In the genomic region with DNA sequence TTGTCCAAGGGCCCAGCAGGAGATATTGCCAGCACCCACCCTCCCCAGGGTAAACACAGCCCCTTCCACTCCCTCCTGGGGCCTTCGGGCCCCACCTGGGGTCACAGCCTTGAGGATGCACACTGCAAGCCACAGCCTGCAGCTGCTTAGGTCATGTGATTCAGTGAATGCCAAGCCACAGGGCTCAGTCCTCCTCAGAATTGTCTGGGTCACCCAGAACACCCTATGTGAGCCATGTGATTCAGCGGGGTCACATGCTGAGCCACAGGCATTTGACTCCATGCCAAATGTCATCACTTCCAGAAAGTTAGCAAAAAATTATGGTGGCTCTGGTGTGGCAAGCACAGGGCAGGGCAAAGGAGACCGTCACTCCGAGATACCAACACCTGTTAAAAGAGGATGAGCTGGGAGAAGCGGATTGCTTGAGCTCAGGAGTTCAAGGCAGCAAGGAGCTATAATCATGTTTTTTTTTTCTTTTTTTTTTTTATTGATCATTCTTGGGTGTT, we compare ENCODE assay signal across 9 cellular contexts. TPM values are rescaled to one million over a fixed set of nuclear protein-coding genes. Genes with fewer than 3 reads are reported as not detected.
DNase-seq lines count a peak whose midpoint lies in the region; ATAC-seq, FAIRE-seq and TF ChIP-seq lines count a peak whose summit lies in the region.
"Had no signal": no experiment of that assay in that cellular context is flagged by ENCODE, and none has a peak within 500 bp of the region (broad histone marks: within the 10 kb centered on the region; RNA-seq: fewer than 3 reads in every experiment).

No MANE protein-coding gene starts in this region.

- H3K27ac ChIP-seq in gastrocnemius medialis: peak overlapping the region; percentile 71 to 88 (median 82)

- TF ChIP-seq CTCF in foreskin fibroblast (IDR thresholded peaks at IDR 0.05; ENCODE audit: low read depth, low read length): no peak
- TF ChIP-seq CTCF in gastrocnemius medialis (IDR thresholded peaks at IDR 0.05 in 4 of 5, conservative IDR thresholded peaks at IDR 0.05 in 1 of 5): peak in 1 of 5 experiments; percentile 40

- peak; percentile 76 for DNase-seq in H54 (ENCODE audit: insufficient read length, low spot score)
- peak; percentile 71 for DNase-seq in RKO (ENCODE audit: low spot score)
- peak; percentile 87 to 92 for DNase-seq in foreskin fibroblast
- DNase-seq in gastrocnemius medialis: peak; percentile 90 to 92
- no peak for DNase-seq in HuH-7 (ENCODE audit: low spot score)
- no peak for DNase-seq in pons (ENCODE audit: low spot score)
- DNase-seq: caudate nucleus had no signal

- H3K9me3 ChIP-seq in gastrocnemius medialis: no peaks in the 10 kb centered on the region

- H3K27me3 ChIP-seq in gastrocnemius medialis: no peaks in the 10 kb centered on the region

- intact Hi-C loops in gastrocnemius medialis (cut with DNase I; ENCODE audit: low total_unique reads): loop anchor here (1.0 to 10.0 kb wide), 4 partner anchors 8 to 1733 kb away; partner anchors contain the start of genes AIFM2, ANAPC16 and ASCC1

- in situ Hi-C loops in gastrocnemius medialis (cut with MboI; ENCODE audit: low sequenced_read_pairs in 4 of 4): loop anchor here in 1 of 4 donors (25.0 kb wide), 1 partner anchor 369 kb away; no protein-coding TSS in a partner anchor

- no peaks in the 10 kb centered on the region for H3K36me3 ChIP-seq in gastrocnemius medialis

- no peak overlapping the region for H3K4me3 ChIP-seq in foreskin fibroblast (ENCODE audit: low read depth in 1 of 2, low read length in 2 of 2)
- H3K4me3 ChIP-seq in gastrocnemius medialis: no peak overlapping the region

- TF ChIP-seq POLR2A in H54 (IDR thresholded peaks at IDR 0.05; ENCODE audit: low read depth, low read length): no peak
- TF ChIP-seq POLR2A in gastrocnemius medialis (IDR thresholded peaks at IDR 0.05): peak in 1 of 2 donors; percentile 53

- ATAC-seq in gastrocnemius medialis (peak; percentile 82 to 87), GM18858 (IDR thresholded peaks at IDR 0.05; ENCODE audit: unreplicated experiment) (no peak), HG03520 (IDR thresholded peaks at IDR 0.05; ENCODE audit: unreplicated experiment) (no peak)

- peak; percentile 88 for FAIRE-seq in H54 (lab: Jason Lieb, UNC)

- peaks cover 6 to 19% of the 10 kb centered on the region in 2 donors for H3K4me1 ChIP-seq in gastrocnemius medialis

RNA-seq across cellular contexts. Expression of gene PSAP, which starts 17.2 kb away (rescaled TPM):
- total RNA-seq in gastrocnemius medialis: 1,000 to 10,000 TPM in 3 of 4 donors, 100 to 1,000 TPM in 1; 833 to 1,730 (median 1,179) TPM

Comparison
In these comparisons a context has a peak if more than half of its experiments do, and no peak if none do; other contexts are left out.
1. DNase-seq: peak in H54 (single experiment), RKO (single experiment), foreskin fibroblast (2 of 2) and gastrocnemius medialis (2 of 2); none in HuH-7 (single experiment) and pons (single experiment).
2. ATAC-seq: peak in gastrocnemius medialis (2 of 2); none in GM18858 (single experiment) and HG03520 (single experiment).